ENCODE assay signal across 28 cellular contexts in genomic region chr12:29275834-29276233, GRCh38.
"Had no signal": no experiment of that assay in that cellular context is flagged by ENCODE, and none has a peak within 500 bp of the region (broad histone marks: within the 10 kb centered on the region; RNA-seq: fewer than 3 reads in every experiment).

No MANE protein-coding gene starts in this region.

- H3K9me3 ChIP-seq: ovary, psoas muscle, right lobe of liver, sigmoid colon, stomach, thoracic aorta, thyroid gland, tibial nerve, upper lobe of right lung, uterus had no signal

- H3K4me3 ChIP-seq: neural progenitor cell, ovary, psoas muscle, right lobe of liver, sigmoid colon, stomach, thoracic aorta, thyroid gland, tibial nerve, upper lobe of right lung, uterus had no signal

- H3K79me2 ChIP-seq: parathyroid adenoma had no signal

- H3K9ac ChIP-seq: neural progenitor cell, parathyroid adenoma had no signal

- H3K4me3 Mint-ChIP-seq: natural killer cell; nephron; neural progenitor cell; stimulated activated effector memory CD8-positive, alpha-beta T cell treated with anti-CD3 and anti-CD28 coated beads, Interleukin-12 subunit alpha, Interleukin-12 subunit beta, amount 100 ng/mL, for 72 hours; stimulated activated naive B cell treated with anti-CD40 and anti-IgM and Interleukin-4, amounts not matched to agents 10 μg/mL and 1 μg/mL and 100 μg/mL, for 72 hours; stimulated activated naive CD8-positive, alpha-beta T cell treated with anti-CD3 and anti-CD28 coated beads, Interleukin-15, Interleukin-2, amounts not matched to agents 100 ng/mL and 50 ng/mL, for 24 hours; type B pancreatic cell had no signal

- ATAC-seq: natural killer cell; psoas muscle; right cardiac atrium; right lobe of liver; stimulated activated effector memory CD8-positive, alpha-beta T cell treated with anti-CD3 and anti-CD28 coated beads, Interleukin-12 subunit alpha, Interleukin-12 subunit beta, amount 100 ng/mL, for 72 hours; stimulated activated naive B cell treated with anti-CD40 and anti-IgM and Interleukin-4, amounts not matched to agents 10 μg/mL and 1 μg/mL and 100 μg/mL, for 72 hours; upper lobe of right lung had no signal

- H3K4me1 Mint-ChIP-seq: natural killer cell; neural progenitor cell; stimulated activated effector memory CD8-positive, alpha-beta T cell treated with anti-CD3 and anti-CD28 coated beads, Interleukin-12 subunit alpha, Interleukin-12 subunit beta, amount 100 ng/mL, for 72 hours; stimulated activated naive B cell treated with anti-CD40 and anti-IgM and Interleukin-4, amounts not matched to agents 10 μg/mL and 1 μg/mL and 100 μg/mL, for 72 hours had no signal

- H3K27me3 ChIP-seq: neural progenitor cell, ovary, right lobe of liver, sigmoid colon, stomach, thyroid gland, tibial nerve, upper lobe of right lung, uterus had no signal

- H3K27ac ChIP-seq: neural progenitor cell, ovary, parathyroid adenoma, psoas muscle, right lobe of liver, sigmoid colon, stomach, thoracic aorta, thyroid gland, tibial nerve, upper lobe of right lung, uterus had no signal

- DNase-seq: natural killer cell; occipital lobe; ovary; posterior cingulate gyrus; psoas muscle; right cardiac atrium; right lobe of liver; sigmoid colon; small intestine; stimulated activated CD4-positive, alpha-beta T cell treated with anti-CD3 and anti-CD28 coated beads, Interleukin-15, amount 100 ng/mL, for 24 hours; stimulated activated CD4-positive, alpha-beta T cell treated with anti-CD3 and anti-CD28 coated beads, Interleukin-2, amount 100 ng/mL, for 24 hours; stimulated activated CD4-positive, alpha-beta T cell treated with anti-CD3 and anti-CD28 coated beads, Interleukin-2, amount 100 ng/mL, for 48 hours; stimulated activated CD4-positive, alpha-beta T cell treated with anti-CD3 and anti-CD28 coated beads, Interleukin-4, amount 100 ng/mL, for 24 hours; stimulated activated naive B cell treated with anti-CD40 and anti-IgM and Interleukin-4, amounts not matched to agents 10 μg/mL and 1 μg/mL and 100 μg/mL, for 72 hours; stimulated activated naive CD4-positive, alpha-beta T cell treated with Interleukin-2 at 50 U/mL for 16 hours; stomach; thyroid gland; upper lobe of right lung; uterus had no signal

- H3K36me3 Mint-ChIP-seq: natural killer cell; neural progenitor cell; stimulated activated effector memory CD8-positive, alpha-beta T cell treated with anti-CD3 and anti-CD28 coated beads, Interleukin-12 subunit alpha, Interleukin-12 subunit beta, amount 100 ng/mL, for 72 hours had no signal

- H3K9me3 Mint-ChIP-seq: natural killer cell; nephron; neural progenitor cell; stimulated activated effector memory CD8-positive, alpha-beta T cell treated with anti-CD3 and anti-CD28 coated beads, Interleukin-12 subunit alpha, Interleukin-12 subunit beta, amount 100 ng/mL, for 72 hours; stimulated activated naive CD8-positive, alpha-beta T cell treated with anti-CD3 and anti-CD28 coated beads, Interleukin-15, Interleukin-2, amounts not matched to agents 100 ng/mL and 50 ng/mL, for 24 hours had no signal

- H3K36me3 ChIP-seq: neural progenitor cell, ovary, right lobe of liver, sigmoid colon, thoracic aorta, thyroid gland, upper lobe of right lung, uterus had no signal

- H2AFZ ChIP-seq: neural progenitor cell, parathyroid adenoma had no signal

- H3K4me1 ChIP-seq: parathyroid adenoma, psoas muscle, right lobe of liver, stomach, thyroid gland, tibial nerve, upper lobe of right lung, uterus had no signal

- H3K27ac Mint-ChIP-seq: natural killer cell; nephron; neural progenitor cell; progenitor cell of endocrine pancreas; stimulated activated effector memory CD8-positive, alpha-beta T cell treated with anti-CD3 and anti-CD28 coated beads, Interleukin-12 subunit alpha, Interleukin-12 subunit beta, amount 100 ng/mL, for 72 hours; stimulated activated naive B cell treated with anti-CD40 and anti-IgM and Interleukin-4, amounts not matched to agents 10 μg/mL and 1 μg/mL and 100 μg/mL, for 72 hours; stimulated activated naive CD8-positive, alpha-beta T cell treated with anti-CD3 and anti-CD28 coated beads, Interleukin-15, Interleukin-2, amounts not matched to agents 100 ng/mL and 50 ng/mL, for 24 hours; type B pancreatic cell had no signal

- H3K4me2 ChIP-seq: neural progenitor cell had no signal

- H3K27me3 Mint-ChIP-seq: progenitor cell of endocrine pancreas; stimulated activated naive B cell treated with anti-CD40 and anti-IgM and Interleukin-4, amounts not matched to agents 10 μg/mL and 1 μg/mL and 100 μg/mL, for 72 hours; stimulated activated naive CD8-positive, alpha-beta T cell treated with anti-CD3 and anti-CD28 coated beads, Interleukin-15, Interleukin-2, amounts not matched to agents 100 ng/mL and 50 ng/mL, for 24 hours; type B pancreatic cell had no signal
